20 cellular contexts compared by ENCODE assay signal in genomic region chr15:75677601-75678323, GRCh38. TPM values are rescaled to one million over a fixed set of nuclear protein-coding genes. Genes with fewer than 3 reads are reported as not detected.
"Had no signal": no experiment of that assay in that cellular context is flagged by ENCODE, and none has a peak within 500 bp of the region (broad histone marks: within the 10 kb centered on the region; RNA-seq: fewer than 3 reads in every experiment).

No MANE protein-coding gene starts in this region.

- H3K9me3 ChIP-seq: SK-N-SH, tibial nerve, uterus had no signal

- H3K36me3 Mint-ChIP-seq: brain; natural killer cell treated with Interleukin-12 subunit alpha and Interleukin-12 subunit beta and Interleukin-15 and Interleukin-18, amount 100 ng/mL, for 72 hours had no signal

- H3K36me3 ChIP-seq: uterus had no signal

- H3K27me3 ChIP-seq: tibial nerve, uterus had no signal

- H3K27me3 Mint-ChIP-seq: activated CD4-positive, alpha-beta T cell treated with anti-CD3 and anti-CD28 coated beads, Interleukin-2, amount 10 ng/mL, durations not matched to agents 24 days and 14 days; activated T-cell treated with anti-CD3 and anti-CD28 coated beads, Interleukin-2, amount 50 U/mL, for 24 hours; brain; natural killer cell treated with Interleukin-12 subunit alpha and Interleukin-12 subunit beta and Interleukin-15 and Interleukin-18, amount 100 ng/mL, for 72 hours had no signal

- H3K27ac Mint-ChIP-seq: activated CD4-positive, alpha-beta T cell treated with anti-CD3 and anti-CD28 coated beads, Interleukin-2, amount 10 ng/mL, durations not matched to agents 24 days and 14 days; activated CD8-positive, alpha-beta T cell treated with anti-CD3 and anti-CD28 coated beads, Interleukin-2, amount 10 ng/mL, durations not matched to agents 7 days and 5 days; activated naive CD4-positive, alpha-beta T cell treated with anti-CD3 and anti-CD28 coated beads for 36 hours; activated T-cell treated with anti-CD3 and anti-CD28 coated beads, Interleukin-2, amount 50 U/mL, for 24 hours; activated T-helper 2 cell treated with anti-CD3 and anti-CD28 coated beads, Interferon-gamma antibody, Interleukin-2, Interleukin-4, amounts not matched to agents 10 μg/mL and 5 μg/mL and 100 μg/mL, durations not matched to agents 14 hours and 24 hours and 36 hours; natural killer cell treated with Interleukin-12 subunit alpha and Interleukin-12 subunit beta and Interleukin-15 and Interleukin-18, amount 100 ng/mL, for 72 hours had no signal

- H3K9me3 Mint-ChIP-seq: activated CD4-positive, alpha-beta T cell treated with anti-CD3 and anti-CD28 coated beads, Interleukin-2, amount 10 ng/mL, durations not matched to agents 24 days and 14 days; activated naive CD4-positive, alpha-beta T cell treated with anti-CD3 and anti-CD28 coated beads for 36 hours; activated T-cell treated with anti-CD3 and anti-CD28 coated beads, Interleukin-2, amount 50 U/mL, for 24 hours; activated T-helper 2 cell treated with anti-CD3 and anti-CD28 coated beads, Interferon-gamma antibody, Interleukin-2, Interleukin-4, amounts not matched to agents 10 μg/mL and 5 μg/mL and 100 μg/mL, durations not matched to agents 14 hours and 24 hours and 36 hours; brain; natural killer cell treated with Interleukin-12 subunit alpha and Interleukin-12 subunit beta and Interleukin-15 and Interleukin-18, amount 100 ng/mL, for 72 hours had no signal

- H3K4me3 ChIP-seq: coronary artery, tibial nerve, uterus had no signal

- H3K27ac ChIP-seq: tibial nerve, uterus had no signal

- H3K4me3 Mint-ChIP-seq: activated CD4-positive, alpha-beta T cell treated with anti-CD3 and anti-CD28 coated beads, Interleukin-2, amount 10 ng/mL, durations not matched to agents 24 days and 14 days; activated CD8-positive, alpha-beta T cell treated with anti-CD3 and anti-CD28 coated beads, Interleukin-2, amount 10 ng/mL, durations not matched to agents 7 days and 5 days; activated naive CD4-positive, alpha-beta T cell treated with anti-CD3 and anti-CD28 coated beads for 36 hours; activated T-cell treated with anti-CD3 and anti-CD28 coated beads, Interleukin-2, amount 50 U/mL, for 24 hours; brain; natural killer cell treated with Interleukin-12 subunit alpha and Interleukin-12 subunit beta and Interleukin-15 and Interleukin-18, amount 100 ng/mL, for 72 hours had no signal

- DNase-seq: activated CD4-positive, alpha-beta T cell treated with anti-CD3 and anti-CD28 coated beads, Interleukin-2, amount 10 ng/mL, durations not matched to agents 24 days and 14 days; activated CD8-positive, alpha-beta T cell treated with anti-CD3 and anti-CD28 coated beads, Interleukin-2, amount 10 ng/mL, durations not matched to agents 7 days and 5 days; activated naive CD4-positive, alpha-beta T cell treated with anti-CD3 and anti-CD28 coated beads for 36 hours; activated T-cell treated with anti-CD3 and anti-CD28 coated beads, Interleukin-2, amount 50 U/mL, for 24 hours; central memory CD4-positive, alpha-beta T cell; erythroblast; foreskin melanocyte; occipital lobe; SK-N-SH; stimulated activated naive CD4-positive, alpha-beta T cell treated with Interleukin-2 at 50 U/mL for 16 hours; T-helper 1 cell; T1000; uterus had no signal

- ATAC-seq: activated CD8-positive, alpha-beta T cell treated with anti-CD3 and anti-CD28 coated beads, Interleukin-2, amount 10 ng/mL, durations not matched to agents 7 days and 5 days; left lobe of liver; natural killer cell treated with Interleukin-12 subunit alpha and Interleukin-12 subunit beta and Interleukin-15 and Interleukin-18, amount 100 ng/mL, for 72 hours; sciatic nerve had no signal

- H3K4me1 Mint-ChIP-seq: activated CD4-positive, alpha-beta T cell treated with anti-CD3 and anti-CD28 coated beads, Interleukin-2, amount 10 ng/mL, durations not matched to agents 24 days and 14 days had no signal

RNA-seq across cellular contexts. Expression of gene CSPG4, which starts 34.9 kb away (rescaled TPM):
- total RNA-seq: activated CD4-positive, alpha-beta T cell treated with anti-CD3 and anti-CD28 coated beads, Interleukin-2, amount 10 ng/mL, durations not matched to agents 24 days and 14 days; activated CD8-positive, alpha-beta T cell treated with anti-CD3 and anti-CD28 coated beads, Interleukin-2, amount 10 ng/mL, durations not matched to agents 7 days and 5 days; activated naive CD4-positive, alpha-beta T cell treated with anti-CD3 and anti-CD28 coated beads for 36 hours; natural killer cell treated with Interleukin-12 subunit alpha and Interleukin-12 subunit beta and Interleukin-15 and Interleukin-18, amount 100 ng/mL, for 72 hours had no signal
